In genomic region chr4:112230879-112231778, GRCh38 we compare ENCODE assay signal across 1 cellular context.
TF ChIP-seq lines count a peak whose summit lies in the region.

No MANE protein-coding gene starts in this region.

TF ChIP-seq in HepG2, 621 proteins besides CTCF, POLR2A, EP300 and RAD21 (continued from another document and continues in another):
- no peak for TF ChIP-seq KIAA2018 (CRISPR knock-in tag; IDR thresholded peaks at IDR 0.05; ENCODE audit: borderline replicate concordance)
- TF ChIP-seq ZNF740 (CRISPR knock-in tag; IDR thresholded peaks at IDR 0.05), result no peak
- TF ChIP-seq SMC3 (IDR thresholded peaks at IDR 0.05; ENCODE audit: low read length), result 0 out of 2 replicates have a peak, but pooled peaks have one; percentile 37
- TF ChIP-seq DZIP1 (CRISPR knock-in tag; IDR thresholded peaks at IDR 0.05), result no peak
- no peak for TF ChIP-seq ZNF543 (CRISPR knock-in tag; IDR thresholded peaks at IDR 0.05)
- no peak for TF ChIP-seq ZNF101 (CRISPR knock-in tag; IDR thresholded peaks at IDR 0.05; ENCODE audit: borderline replicate concordance, low read depth)
- TF ChIP-seq ZNF770 (CRISPR knock-in tag; IDR thresholded peaks at IDR 0.05), result no peak
- 0 out of 2 replicates have a peak, but pooled peaks have one; percentile 18 for TF ChIP-seq ZNF512 (CRISPR knock-in tag; IDR thresholded peaks at IDR 0.05)
- peak; percentile 78; the same call in 1 of the 2 replicates for TF ChIP-seq ZNF557 (CRISPR knock-in tag; IDR thresholded peaks at IDR 0.05)
- TF ChIP-seq ZNF619 (CRISPR knock-in tag; IDR thresholded peaks at IDR 0.05), result no peak
- TF ChIP-seq ZXDC (CRISPR knock-in tag; IDR thresholded peaks at IDR 0.05), result no peak
- TF ChIP-seq GTF3A (CRISPR knock-in tag; conservative IDR thresholded peaks at IDR 0.05), result no peak
- TF ChIP-seq SMARCC2 (IDR thresholded peaks at IDR 0.05), result 0 out of 2 replicates have a peak, but pooled peaks have one; percentile 18
- no peak for TF ChIP-seq GPBP1L1 (CRISPR knock-in tag; IDR thresholded peaks at IDR 0.05)
- no peak for TF ChIP-seq ZNF24 (IDR thresholded peaks at IDR 0.05)
- TF ChIP-seq THAP7 (CRISPR knock-in tag; IDR thresholded peaks at IDR 0.05), result no peak
- TF ChIP-seq GFI1 (CRISPR knock-in tag; IDR thresholded peaks at IDR 0.05; ENCODE audit: borderline replicate concordance), result peak; percentile 80
- TF ChIP-seq MTF1 (CRISPR knock-in tag; IDR thresholded peaks at IDR 0.05), result 0 out of 2 replicates have a peak, but pooled peaks have one; percentile 63
- peak; percentile 94 for TF ChIP-seq TBX2 (CRISPR knock-in tag; IDR thresholded peaks at IDR 0.05; ENCODE audit: borderline replicate concordance)
- no peak for TF ChIP-seq ZNF597 (CRISPR knock-in tag; IDR thresholded peaks at IDR 0.05)
- TF ChIP-seq ZSCAN25 (CRISPR knock-in tag; IDR thresholded peaks at IDR 0.05), result no peak; the same call in 1 of the 2 replicates
- peak; percentile 93; the same call in 1 of the 2 replicates for TF ChIP-seq KLF12 (CRISPR knock-in tag; IDR thresholded peaks at IDR 0.05; ENCODE audit: borderline replicate concordance)
- TF ChIP-seq ARNT (IDR thresholded peaks at IDR 0.05), result no peak
- TF ChIP-seq FOXA3 (CRISPR knock-in tag; IDR thresholded peaks at IDR 0.05), result peak; percentile 60
- no peak for TF ChIP-seq ZBTB46 (CRISPR knock-in tag; IDR thresholded peaks at IDR 0.05; ENCODE audit: borderline replicate concordance)
- no peak for TF ChIP-seq FUBP1 (CRISPR knock-in tag; IDR thresholded peaks at IDR 0.05; ENCODE audit: borderline replicate concordance)
- peak; percentile 89 for TF ChIP-seq MEF2D (CRISPR knock-in tag; IDR thresholded peaks at IDR 0.05)
- no peak for TF ChIP-seq RFX3 (CRISPR knock-in tag; IDR thresholded peaks at IDR 0.05)
